1 cellular context compared by ENCODE assay signal in genomic region chr20:49982072-49982345, GRCh38.
TF ChIP-seq lines count a peak whose summit lies in the region.

No MANE protein-coding gene starts in this region.

TF ChIP-seq in SK-N-SH, 30 proteins besides CTCF, POLR2A, EP300 and RAD21 (continued from another document):
- TF ChIP-seq ZBTB33 (IDR thresholded peaks at IDR 0.05; ENCODE audit: borderline replicate concordance, low read depth) (no peak), ELF1 (IDR thresholded peaks at IDR 0.05) (no peak), MAX (IDR thresholded peaks at IDR 0.05; ENCODE audit: low read depth) (no peak), GATA2 (CRISPR knock-in tag; IDR thresholded peaks at IDR 0.05) (no peak), USF2 (IDR thresholded peaks at IDR 0.05; ENCODE audit: borderline replicate concordance, low read depth, low read length) (no peak)
